8 cellular contexts compared by ENCODE assay signal in genomic region chr1:31957701-31958674, GRCh38. TPM values are rescaled to one million over a fixed set of nuclear protein-coding genes. Genes with fewer than 3 reads are reported as not detected.
DNase-seq lines count a peak whose midpoint lies in the region; ATAC-seq and TF ChIP-seq lines count a peak whose summit lies in the region.

No MANE protein-coding gene starts in this region.

- H2BK20ac ChIP-seq in H9 (ENCODE audit: low read depth, low read length, poor library complexity, severe bottlenecking) = no peak overlapping the region

- H4K91ac ChIP-seq in H9 (ENCODE audit: insufficient read length, low read depth, low read length) = no peak overlapping the region

- no peak overlapping the region for H3K18ac ChIP-seq in H9 (ENCODE audit: insufficient read length, low read depth, low read length)

- no peak overlapping the region for H2BK12ac ChIP-seq in H9 (ENCODE audit: insufficient read length, low read depth, low read length)

- peaks cover 46 to 82% (median 62%) of the 10 kb centered on the region in 4 donors for H3K4me1 Mint-ChIP-seq in CD4-positive, alpha-beta memory T cell
- H3K4me1 Mint-ChIP-seq in neural progenitor cell (peaks cover 24% of the 10 kb centered on the region), H9 (peaks cover 20 to 31% of the 10 kb centered on the region in 2 experiments)

- no peak overlapping the region for H2AFZ ChIP-seq in neural progenitor cell (replicated peaks)
- no peak overlapping the region for H2AFZ ChIP-seq in H9 (ENCODE audit: low read length)

- H3K9ac ChIP-seq in neural progenitor cell (no peak overlapping the region), H9 (ENCODE audit: extremely low read depth, insufficient read length, low read length) (no peak overlapping the region)

- H3F3A ChIP-seq in neural progenitor cell (ENCODE audit: low read depth) = peaks cover 34% of the 10 kb centered on the region

- no peak overlapping the region for H3K14ac ChIP-seq in H9 (ENCODE audit: insufficient read depth, low read length)

- H3K4me3 Mint-ChIP-seq in CD4-positive, alpha-beta memory T cell = peak overlapping the region; percentile 1 to 80 (median 62)
- peak overlapping the region; percentile 36 for H3K4me3 Mint-ChIP-seq in neural progenitor cell
- H3K4me3 Mint-ChIP-seq in H9 = no peak overlapping the region

- no peak overlapping the region for H3K56ac ChIP-seq in H9 (ENCODE audit: insufficient read length, low read depth, low read length)

- no peaks in the 10 kb centered on the region for H3K36me3 Mint-ChIP-seq in CD4-positive, alpha-beta memory T cell
- H3K36me3 Mint-ChIP-seq in neural progenitor cell = no peaks in the 10 kb centered on the region
- no peaks in the 10 kb centered on the region for H3K36me3 Mint-ChIP-seq in H9 (ENCODE audit: insufficient read depth in 1 of 3, low read depth in 3 of 3)

- intact Hi-C loops in CD4-positive, alpha-beta memory T cell (cut with micrococcal nuclease) = no loop called here

- H3K27me3 ChIP-seq in CD4-positive, alpha-beta memory T cell (ENCODE audit: insufficient read depth, low read length) = no peaks in the 10 kb centered on the region
- no peaks in the 10 kb centered on the region for H3K27me3 ChIP-seq in neural progenitor cell
- no peaks in the 10 kb centered on the region for H3K27me3 ChIP-seq in foreskin keratinocyte
- no peaks in the 10 kb centered on the region for H3K27me3 ChIP-seq in H9 (ENCODE audit: insufficient read depth, low read length)

- no peak overlapping the region for H3K23ac ChIP-seq in H9 (ENCODE audit: insufficient read length, low read depth, low read length)

- H2AK5ac ChIP-seq in H9 (ENCODE audit: insufficient read length, low read length) = no peak overlapping the region

- no peaks in the 10 kb centered on the region for H3K23me2 ChIP-seq in H9 (ENCODE audit: insufficient read length, low read depth, low read length, poor library complexity, severe bottlenecking)

- H2BK5ac ChIP-seq in H9 (ENCODE audit: insufficient read length, low read length) = no peak overlapping the region

- POLR2A ChIA-PET in CD4-positive, alpha-beta memory T cell (lab: Charles Lee; ENCODE audit: partially characterized antibody) = interaction anchor here (0.8 to 17.0 kb wide), 5 partner anchors 19 to 109 kb away, joined by 3 to 545 read pairs (median 5); partner anchors contain the start of gene PTP4A2

- no peaks in the 10 kb centered on the region for H3K79me1 ChIP-seq in H9 (ENCODE audit: insufficient read depth, low read depth, low read length, poor library complexity, severe bottlenecking)

- H3K36me3 ChIP-seq in CD4-positive, alpha-beta memory T cell (ENCODE audit: insufficient read depth, low read length) = no peaks in the 10 kb centered on the region
- no peaks in the 10 kb centered on the region for H3K36me3 ChIP-seq in neural progenitor cell

- peak overlapping the region; percentile 38 for H3K27ac ChIP-seq in CD4-positive, alpha-beta memory T cell (ENCODE audit: low read depth, low read length)
- H3K27ac ChIP-seq in neural progenitor cell (no peak overlapping the region), foreskin keratinocyte (no peak overlapping the region), H9 (ENCODE audit: insufficient read length, low read depth, low read length) (no peak overlapping the region)

- H4K20me1 ChIP-seq in neural progenitor cell (ENCODE audit: low read depth) (no peaks in the 10 kb centered on the region), H9 (ENCODE audit: control insufficient read depth, insufficient read depth, insufficient read length) (no peaks in the 10 kb centered on the region)

- H4K8ac ChIP-seq in H9 (replicated peaks; ENCODE audit: insufficient read length, low read depth, low read length) = no peak overlapping the region

- no peaks in the 10 kb centered on the region for H3K27me3 Mint-ChIP-seq in CD4-positive, alpha-beta memory T cell
- H3K27me3 Mint-ChIP-seq in neural progenitor cell (ENCODE audit: insufficient read depth, low read depth) = peaks cover 5% of the 10 kb centered on the region
- no peaks in the 10 kb centered on the region for H3K27me3 Mint-ChIP-seq in H9 (ENCODE audit: low read depth)

- no peak for ATAC-seq in foreskin keratinocyte

- H3K9me3 Mint-ChIP-seq in CD4-positive, alpha-beta memory T cell = no peaks in the 10 kb centered on the region
- H3K9me3 Mint-ChIP-seq in neural progenitor cell (no peaks in the 10 kb centered on the region), H9 (no peaks in the 10 kb centered on the region)

- no peak overlapping the region for H2BK15ac ChIP-seq in H9 (ENCODE audit: low read depth, low read length)

- H3K4me3 ChIP-seq in CD4-positive, alpha-beta memory T cell (ENCODE audit: low read length in 2 of 2) = no peak overlapping the region
- no peak overlapping the region for H3K4me3 ChIP-seq in neural progenitor cell

- H3K79me2 ChIP-seq in neural progenitor cell (ENCODE audit: low read depth) (no peaks in the 10 kb centered on the region), H9 (ENCODE audit: insufficient read depth, low read length) (no peaks in the 10 kb centered on the region)

- no CpG with 5 or more reads among the region's 9 CpGs for WGBS in H9 (ENCODE audit: extremely low coverage, insufficient read length, low lambda C conversion rate)

- H3K4me2 ChIP-seq in neural progenitor cell (no peak overlapping the region), H9 (ENCODE audit: insufficient read depth, insufficient read length, low read length) (no peak overlapping the region)

- no peak overlapping the region for H3T11ph ChIP-seq in H9 (ENCODE audit: low read length)

- no peak overlapping the region for H4K5ac ChIP-seq in H9 (ENCODE audit: insufficient read length, low read depth, low read length)

- H2BK120ac ChIP-seq in H9 (ENCODE audit: low read depth, low read length, poor library complexity, severe bottlenecking) = no peak overlapping the region

- peak overlapping the region; percentile 76 to 92 (median 89) for H3K27ac Mint-ChIP-seq in CD4-positive, alpha-beta memory T cell
- peak overlapping the region; percentile 61 for H3K27ac Mint-ChIP-seq in neural progenitor cell
- H3K27ac Mint-ChIP-seq in H9 = no peak overlapping the region

- no peak for TF ChIP-seq CTCF in neural progenitor cell (IDR thresholded peaks at IDR 0.05)
- no peak for TF ChIP-seq CTCF in foreskin keratinocyte (conservative IDR thresholded peaks at IDR 0.05)
- TF ChIP-seq CTCF in H9 (conservative IDR thresholded peaks at IDR 0.05) = no peak

- H3K4ac ChIP-seq in H9 (ENCODE audit: low read depth, low read length) = no peak overlapping the region

- H3K9me3 ChIP-seq in CD4-positive, alpha-beta memory T cell (ENCODE audit: control insufficient read depth in 1 of 2, low read length in 2 of 2) = no peaks in the 10 kb centered on the region
- no peaks in the 10 kb centered on the region for H3K9me3 ChIP-seq in neural progenitor cell (ENCODE audit: low read depth)
- H3K9me3 ChIP-seq in H9 (ENCODE audit: control insufficient read depth, low read depth, low read length) = no peaks in the 10 kb centered on the region

- peak in 1 of 5 donors; percentile 70 for DNase-seq in CD4-positive, alpha-beta memory T cell
- DNase-seq in KG1 (lab: John Stamatoyannopoulos, UW) (peak; percentile 85), activated T-cell treated with anti-CD3 and anti-CD28 coated beads for 48 hours (ENCODE audit: low read depth) (peak; percentile 53), neural progenitor cell (ENCODE audit: low spot score) (no peak), foreskin keratinocyte (no peak), iPS-NIHi7 (ENCODE audit: extremely low spot score) (no peak), SK-N-DZ (ENCODE audit: low spot score) (no peak), H9 (no peak)

- H3K4me1 ChIP-seq in CD4-positive, alpha-beta memory T cell (ENCODE audit: insufficient read depth, low read length) = peaks cover 71% of the 10 kb centered on the region
- H3K4me1 ChIP-seq in neural progenitor cell = peaks cover 22% of the 10 kb centered on the region
- peaks cover 22% of the 10 kb centered on the region for H3K4me1 ChIP-seq in foreskin keratinocyte
- peaks cover 4% of the 10 kb centered on the region; the same call in 1 of the 2 replicates for H3K4me1 ChIP-seq in H9 (ENCODE audit: insufficient read depth, low read length)

- CTCF ChIA-PET in CD4-positive, alpha-beta memory T cell (lab: Charles Lee; ENCODE audit: partially characterized antibody) = interaction anchor here (0.6 to 10.6 kb wide), 12 partner anchors 9 to 169 kb away, joined by 3 to 174 read pairs (median 4); partner anchors contain the start of gene PTP4A2

RNA-seq across cellular contexts. Expression of gene PTP4A2, which starts 19.8 kb away (rescaled TPM):
- total RNA-seq in CD4-positive, alpha-beta memory T cell = 100 to 1,000 TPM; 254 to 276 TPM
- polyA plus RNA-seq in CD4-positive, alpha-beta memory T cell = 100 to 1,000 TPM; 401 to 529 TPM
- total RNA-seq in neural progenitor cell (ENCODE audit: low replicate concordance) (211 and 540 TPM in 2 replicates), foreskin keratinocyte (251 and 254 TPM in 2 replicates), H9 (2021) (191 and 192 TPM in 2 replicates)
- 130 and 148 TPM in 2 replicates for polyA plus RNA-seq in foreskin keratinocyte
- 90.1 and 103 TPM in 2 replicates for polyA plus RNA-seq in SK-N-DZ (2014; cell fraction: cytosol; rRNA removed)
- 42.2 and 59.1 TPM in 2 replicates for polyA plus RNA-seq in SK-N-DZ (2014; cell fraction: nucleus; rRNA removed)

RNA-seq across cellular contexts. Expression of gene KHDRBS1, which starts 55.7 kb away (rescaled TPM):
- 100 to 1,000 TPM; 114 to 122 TPM for total RNA-seq in CD4-positive, alpha-beta memory T cell
- polyA plus RNA-seq in CD4-positive, alpha-beta memory T cell = 100 to 1,000 TPM in 1 of 2 donors, 10 to 100 TPM in 1; 70.8 to 116 TPM
- total RNA-seq in neural progenitor cell (ENCODE audit: low replicate concordance) (159 and 201 TPM in 2 replicates), foreskin keratinocyte (120 and 121 TPM in 2 replicates), H9 (2021) (267 and 273 TPM in 2 replicates)
- polyA plus RNA-seq in foreskin keratinocyte = 81.2 and 92.5 TPM in 2 replicates
- polyA plus RNA-seq in SK-N-DZ (2014; cell fraction: cytosol; rRNA removed) = 115 and 123 TPM in 2 replicates
- polyA plus RNA-seq in SK-N-DZ (2014; cell fraction: nucleus; rRNA removed) = 73.1 and 117 TPM in 2 replicates

Comparison
In these comparisons a context has a peak if more than half of its experiments do, and no peak if none do; other contexts are left out.
1. DNase-seq: peak in KG1 (single experiment) and activated T-cell treated with anti-CD3 and anti-CD28 coated beads for 48 hours (single experiment); none in neural progenitor cell (single experiment), foreskin keratinocyte (0 of 2), iPS-NIHi7 (single experiment), SK-N-DZ (single experiment) and H9 (single experiment).
2. H3K27ac Mint-ChIP-seq: peak in CD4-positive, alpha-beta memory T cell (7 of 7) and neural progenitor cell (single experiment); none in H9 (0 of 3).
3. H3K4me3 Mint-ChIP-seq: peak in CD4-positive, alpha-beta memory T cell (8 of 8) and neural progenitor cell (single experiment); none in H9 (0 of 2).